1 cellular context compared by ENCODE assay signal in the genomic region with DNA sequence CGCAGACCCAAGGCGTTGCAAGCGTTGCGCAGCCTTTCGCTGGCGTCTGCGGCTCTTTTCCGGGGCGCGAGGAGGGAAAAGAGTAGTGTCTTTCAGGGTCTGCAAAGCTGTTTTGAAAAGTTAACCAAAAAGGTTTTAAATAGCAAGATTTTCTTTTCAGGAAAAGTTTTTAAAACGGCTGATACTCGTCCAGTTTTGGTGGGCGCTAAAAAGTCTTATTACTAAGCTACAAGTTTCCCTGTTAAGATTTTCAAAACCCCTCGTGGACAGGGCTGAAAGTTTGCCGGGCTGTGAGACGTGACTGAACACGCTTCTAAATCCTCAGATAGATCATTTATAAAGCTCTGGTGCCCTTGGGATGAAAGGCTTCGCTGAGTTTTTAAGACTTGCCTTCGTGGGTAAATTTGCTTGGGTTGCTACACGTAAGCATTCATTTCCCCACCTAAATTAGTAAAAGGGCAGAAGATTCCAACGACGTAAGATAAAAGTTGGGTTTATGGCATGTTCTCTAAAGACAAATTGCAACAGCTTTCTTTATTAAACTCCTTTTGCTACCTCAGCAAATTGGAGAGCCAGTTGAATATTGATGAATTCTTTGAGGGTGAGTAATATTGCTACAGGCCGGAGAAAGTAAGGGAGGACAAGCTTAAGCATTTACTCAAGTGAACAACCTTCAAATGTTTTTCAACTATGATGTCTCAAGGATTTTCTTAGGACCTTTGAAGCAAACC.
TF ChIP-seq lines count a peak whose summit lies in the region.

No MANE protein-coding gene starts in this region.

TF ChIP-seq in SK-N-SH treated with all-trans-retinoic acid at 6 μM for 48 hours, 23 proteins besides CTCF, POLR2A, EP300 and RAD21 (continued from another document):
- TF ChIP-seq PATZ1 (CRISPR knock-in tag; IDR thresholded peaks at IDR 0.05; ENCODE audit: borderline replicate concordance) = no peak
- TF ChIP-seq TCF4 (CRISPR knock-in tag; IDR thresholded peaks at IDR 0.05; ENCODE audit: borderline replicate concordance) = no peak
- TF ChIP-seq ISL1 (CRISPR knock-in tag; IDR thresholded peaks at IDR 0.05) = no peak
- TF ChIP-seq ESRRG (CRISPR knock-in tag; IDR thresholded peaks at IDR 0.05) = no peak
TF ChIP-seq in SK-N-SH treated with all-trans-retinoic acid at 6 μM for 48 hours: peak in this region for 0.
